24 cellular contexts compared by ENCODE assay signal in genomic region chr2:122022531-122022930, GRCh38.
"Had no signal": no experiment of that assay in that cellular context is flagged by ENCODE, and none has a peak within 500 bp of the region (broad histone marks: within the 10 kb centered on the region; RNA-seq: fewer than 3 reads in every experiment).

No MANE protein-coding gene starts in this region.

- H3K27ac Mint-ChIP-seq: nephron progenitor cell; stimulated activated naive CD8-positive, alpha-beta T cell treated with anti-CD3 and anti-CD28 coated beads, Interleukin-15, Interleukin-2, amounts not matched to agents 100 ng/mL and 50 ng/mL, for 24 hours had no signal

- H3K9me3 ChIP-seq: left ventricle myocardium inferior, pancreas, prostate gland, suprapubic skin, thoracic aorta, tibial artery, uterus had no signal

- H3K4me1 ChIP-seq: left ventricle myocardium inferior, prostate gland, suprapubic skin, tibial artery, uterus had no signal

- H3K27me3 ChIP-seq: pancreas, uterus had no signal

- H3K36me3 ChIP-seq: left ventricle myocardium inferior, pancreas, prostate gland, suprapubic skin, thoracic aorta, tibial artery, uterus had no signal

- H3K9me3 Mint-ChIP-seq: naive thymus-derived CD8-positive, alpha-beta T cell; stimulated activated naive CD8-positive, alpha-beta T cell treated with anti-CD3 and anti-CD28 coated beads, Interleukin-15, Interleukin-2, amounts not matched to agents 100 ng/mL and 50 ng/mL, for 24 hours had no signal

- ATAC-seq: naive thymus-derived CD8-positive, alpha-beta T cell; pancreas; right cardiac atrium; sciatic nerve had no signal

- DNase-seq: hypothalamus; islet precursor cell; left ventricle myocardium inferior; midbrain; naive thymus-derived CD8-positive, alpha-beta T cell; nephron progenitor cell; pancreas; retina; right cardiac atrium; stimulated activated CD4-positive, alpha-beta T cell treated with anti-CD3 and anti-CD28 coated beads, Interleukin-12 subunit alpha, Interleukin-12 subunit beta, amount 100 ng/mL, for 4 hours; stimulated activated CD4-positive, alpha-beta T cell treated with anti-CD3 and anti-CD28 coated beads, Interleukin-15, amount 100 ng/mL, for 24 hours; stimulated activated CD4-positive, alpha-beta T cell treated with anti-CD3 and anti-CD28 coated beads, Interleukin-2, amount 100 ng/mL, for 24 hours; stimulated activated CD4-positive, alpha-beta T cell treated with anti-CD3 and anti-CD28 coated beads, Interleukin-4, amount 100 ng/mL, for 1 hour; stimulated activated naive CD4-positive, alpha-beta T cell; tibial artery; trophoblast cell; uterus had no signal

- H3K4me3 ChIP-seq: left ventricle myocardium inferior, lung, pancreas, prostate gland, skin epidermis, suprapubic skin, thoracic aorta, tibial artery, uterus had no signal

- H3K27me3 Mint-ChIP-seq: stimulated activated naive CD8-positive, alpha-beta T cell treated with anti-CD3 and anti-CD28 coated beads, Interleukin-15, Interleukin-2, amounts not matched to agents 100 ng/mL and 50 ng/mL, for 24 hours had no signal

- H3K36me3 Mint-ChIP-seq: naive thymus-derived CD8-positive, alpha-beta T cell had no signal

- FAIRE-seq: pancreas had no signal

- H3K4me3 Mint-ChIP-seq: naive thymus-derived CD8-positive, alpha-beta T cell; nephron progenitor cell; stimulated activated naive CD8-positive, alpha-beta T cell treated with anti-CD3 and anti-CD28 coated beads, Interleukin-15, Interleukin-2, amounts not matched to agents 100 ng/mL and 50 ng/mL, for 24 hours had no signal

- H3K27ac ChIP-seq: left ventricle myocardium inferior, pancreas, prostate gland, skin epidermis, suprapubic skin, thoracic aorta, tibial artery, uterus had no signal
